In genomic region chr22:21937821-21938070, GRCh38 we compare ENCODE assay signal across 8 cellular contexts. TPM values are rescaled to one million over a fixed set of nuclear protein-coding genes. Genes with fewer than 3 reads are reported as not detected.
DNase-seq lines count a peak whose midpoint lies in the region; ATAC-seq and TF ChIP-seq lines count a peak whose summit lies in the region.

No MANE protein-coding gene starts in this region.

- no peak for DNase-seq in activated T-cell treated with anti-CD3 and anti-CD28 coated beads, Interleukin-2, amount 50 U/mL, for 24 hours
- DNase-seq in activated T-cell treated with anti-CD3 and anti-CD28 coated beads, Interleukin-2, amount 50 U/mL, for 48 hours = no peak
- no peak for DNase-seq in breast epithelium (ENCODE audit: low spot score in 2 of 2)
- DNase-seq in mesenchymal stem cell = no peak
- DNase-seq in upper lobe of right lung = no peak
- no peak for DNase-seq in stimulated activated CD4-positive, alpha-beta T cell treated with anti-CD3 and anti-CD28 coated beads, Interleukin-4, amount 100 ng/mL, for 4 hours
- no peak for DNase-seq in GM13977 (ENCODE audit: low spot score)

- peak overlapping the region in 1 of 2 experiments; percentile 62 for H3K18ac ChIP-seq in mesenchymal stem cell (ENCODE audit: low read depth in 1 of 2, low read length in 2 of 2)

- no peak overlapping the region for H2BK12ac ChIP-seq in mesenchymal stem cell (ENCODE audit: low read length in 2 of 2)

- peak overlapping the region in 1 of 2 experiments; percentile 71 for H3K4ac ChIP-seq in mesenchymal stem cell (ENCODE audit: low read depth in 1 of 2, low read length in 2 of 2)

- peak overlapping the region; percentile 17 for H3K4me2 ChIP-seq in mesenchymal stem cell (ENCODE audit: low read length, poor library complexity, severe bottlenecking)

- peak overlapping the region; percentile 77 for H3K4me3 Mint-ChIP-seq in activated T-cell treated with anti-CD3 and anti-CD28 coated beads, Interleukin-2, amount 50 U/mL, for 24 hours

- no peak overlapping the region for H2BK15ac ChIP-seq in mesenchymal stem cell (ENCODE audit: low read depth, poor library complexity, severe bottlenecking)

- H3K27me3 ChIP-seq in breast epithelium (no peaks in the 10 kb centered on the region), mesenchymal stem cell (ENCODE audit: control insufficient read depth in 1 of 2, insufficient read depth in 1 of 2, low read length in 2 of 2) (no peaks in the 10 kb centered on the region), upper lobe of right lung (no peaks in the 10 kb centered on the region)

- peak overlapping the region; percentile 55 for H2AFZ ChIP-seq in mesenchymal stem cell (ENCODE audit: low read depth, low read length)

- H3K4me3 ChIP-seq in breast epithelium (peak overlapping the region; percentile 58 to 71 (median 58)), mesenchymal stem cell (ENCODE audit: insufficient read depth in 1 of 2, low read depth in 1 of 2, low read length in 2 of 2) (peak overlapping the region in 1 of 2 experiments; percentile 79), upper lobe of right lung (peak overlapping the region; percentile 60)

- TF ChIP-seq CTCF in breast epithelium (IDR thresholded peaks at IDR 0.05) = no peak
- TF ChIP-seq CTCF in upper lobe of right lung (IDR thresholded peaks at IDR 0.05) = no peak
- no peak for TF ChIP-seq CTCF in GM13977 (IDR thresholded peaks at IDR 0.05; ENCODE audit: extremely low read depth, insufficient read depth, missing control alignments)

- intact Hi-C loops in breast epithelium (cut with DNase I; ENCODE audit: low total_unique reads) = no loop called here
- intact Hi-C loops in upper lobe of right lung (cut with DNase I) = loop anchor here (10.0 kb wide), 1 partner anchor 223 kb away; no protein-coding TSS in a partner anchor

- peak; percentile 49 for ATAC-seq in upper lobe of right lung
- ATAC-seq in GM18498 (IDR thresholded peaks at IDR 0.05; ENCODE audit: unreplicated experiment) = no peak

- H4K91ac ChIP-seq in mesenchymal stem cell (ENCODE audit: low read length) = no peak overlapping the region

- H3K36me3 ChIP-seq in breast epithelium = no peaks in the 10 kb centered on the region
- H3K36me3 ChIP-seq in mesenchymal stem cell (ENCODE audit: control insufficient read depth in 1 of 2, insufficient read depth in 2 of 2, low read depth in 1 of 2, low read length in 2 of 2) = peaks cover 52 to 56% of the 10 kb centered on the region in 2 experiments
- H3K36me3 ChIP-seq in upper lobe of right lung = peaks cover 17% of the 10 kb centered on the region

- H3K36me3 Mint-ChIP-seq in activated T-cell treated with anti-CD3 and anti-CD28 coated beads, Interleukin-2, amount 50 U/mL, for 24 hours (ENCODE audit: low read depth) = peaks cover 46% of the 10 kb centered on the region

- no peak overlapping the region for H2AK5ac ChIP-seq in mesenchymal stem cell (ENCODE audit: low read length, severe bottlenecking)

- no peaks in the 10 kb centered on the region for H3K9me3 Mint-ChIP-seq in activated T-cell treated with anti-CD3 and anti-CD28 coated beads, Interleukin-2, amount 50 U/mL, for 24 hours

- H3K79me1 ChIP-seq in mesenchymal stem cell (replicated peaks; ENCODE audit: low read length, poor library complexity, severe bottlenecking) = peaks cover 42% of the 10 kb centered on the region

- H3K9me3 ChIP-seq in breast epithelium = no peaks in the 10 kb centered on the region
- H3K9me3 ChIP-seq in mesenchymal stem cell (ENCODE audit: control insufficient read depth, low read length) = no peaks in the 10 kb centered on the region
- no peaks in the 10 kb centered on the region for H3K9me3 ChIP-seq in upper lobe of right lung

- no peak overlapping the region for H3K14ac ChIP-seq in mesenchymal stem cell (ENCODE audit: low read length in 2 of 2)

- WGBS in mesenchymal stem cell = 42% methylated on average over 8 of the region's 8 CpGs

- H2BK5ac ChIP-seq in mesenchymal stem cell (ENCODE audit: low read depth, low read length, poor library complexity, severe bottlenecking) = no peak overlapping the region

- TF ChIP-seq POLR2A in breast epithelium (IDR thresholded peaks at IDR 0.05) = no peak

- H2BK120ac ChIP-seq in mesenchymal stem cell (ENCODE audit: low read depth, low read length) = no peak overlapping the region

- H3K27ac Mint-ChIP-seq in activated T-cell treated with anti-CD3 and anti-CD28 coated beads, Interleukin-2, amount 50 U/mL, for 24 hours = peak overlapping the region; percentile 90

- H3K27me3 Mint-ChIP-seq in activated T-cell treated with anti-CD3 and anti-CD28 coated beads, Interleukin-2, amount 50 U/mL, for 24 hours = no peaks in the 10 kb centered on the region

- H3K23ac ChIP-seq in mesenchymal stem cell (ENCODE audit: low read length in 2 of 2) = no peak overlapping the region

- peaks cover 40% of the 10 kb centered on the region for H3K4me1 Mint-ChIP-seq in activated T-cell treated with anti-CD3 and anti-CD28 coated beads, Interleukin-2, amount 50 U/mL, for 24 hours (ENCODE audit: low read depth)

- H3K4me1 ChIP-seq in breast epithelium = peaks cover 4 to 19% of the 10 kb centered on the region in 2 donors
- H3K4me1 ChIP-seq in mesenchymal stem cell (ENCODE audit: control insufficient read depth, insufficient read depth, low read depth, low read length) = peaks cover 40% of the 10 kb centered on the region
- peaks cover 70% of the 10 kb centered on the region for H3K4me1 ChIP-seq in upper lobe of right lung

- peak overlapping the region; percentile 91 for H3K9ac ChIP-seq in mesenchymal stem cell (ENCODE audit: low read length)

- peak overlapping the region; percentile 92 for H4K8ac ChIP-seq in mesenchymal stem cell (ENCODE audit: low read length)

- in situ Hi-C loops in GM13977 (cut with MboI; ENCODE audit: low pct_unique_long_range_greater_than_20kb, low sequenced_read_pairs, unreplicated experiment) = no loop called here

- H3K27ac ChIP-seq in breast epithelium (peak overlapping the region; percentile 89 to 93), mesenchymal stem cell (ENCODE audit: low read length, poor library complexity, severe bottlenecking) (peak overlapping the region; percentile 66), upper lobe of right lung (peak overlapping the region; percentile 96)

RNA-seq across cellular contexts. Expression of gene PPM1F, which starts 14.9 kb away (rescaled TPM):
- total RNA-seq in breast epithelium = 10 to 100 TPM; 24.3 to 45.2 (median 28.1) TPM
- 19.5 TPM for polyA plus RNA-seq in mesenchymal stem cell (2013, experiment 1 of 2)
- 21.1 TPM for polyA plus RNA-seq in mesenchymal stem cell (2013, experiment 2 of 2)
- 51.2 TPM for total RNA-seq in upper lobe of right lung

RNA-seq across cellular contexts. Expression of gene TOP3B, which starts 44.8 kb away (rescaled TPM):
- 10 to 100 TPM; 20.2 to 34.8 (median 33.1) TPM for total RNA-seq in breast epithelium
- polyA plus RNA-seq in mesenchymal stem cell (2013, experiment 1 of 2) = 12.1 TPM
- polyA plus RNA-seq in mesenchymal stem cell (2013, experiment 2 of 2) = 11.4 TPM
- 24.8 TPM for total RNA-seq in upper lobe of right lung
